ENCODE assay signal across 15 cellular contexts in genomic region chr22:42819412-42820069, GRCh38. TPM values are rescaled to one million over a fixed set of nuclear protein-coding genes. Genes with fewer than 3 reads are reported as not detected.
DNase-seq lines count a peak whose midpoint lies in the region; ATAC-seq and TF ChIP-seq lines count a peak whose summit lies in the region.
"Had no signal": no experiment of that assay in that cellular context is flagged by ENCODE, and none has a peak within 500 bp of the region (broad histone marks: within the 10 kb centered on the region; RNA-seq: fewer than 3 reads in every experiment).

No MANE protein-coding gene starts in this region.

- peaks cover 51% of the 10 kb centered on the region for H3K36me3 ChIP-seq in right atrium auricular region
- peaks cover 47% of the 10 kb centered on the region for H3K36me3 ChIP-seq in neutrophil
- peaks cover 0 to 34% of the 10 kb centered on the region in 2 donors for H3K36me3 ChIP-seq in vagina

- no peak for TF ChIP-seq POLR2A in vagina (IDR thresholded peaks at IDR 0.05)

- H3K9me3 ChIP-seq in right atrium auricular region (no peaks in the 10 kb centered on the region), neutrophil (no peaks in the 10 kb centered on the region), vagina (no peaks in the 10 kb centered on the region)

- H3K36me3 Mint-ChIP-seq in effector memory CD8-positive, alpha-beta T cell (ENCODE audit: insufficient read depth), result peaks cover 57% of the 10 kb centered on the region

- peak; percentile 18 for DNase-seq in right atrium auricular region (ENCODE audit: low spot score)
- DNase-seq in Right ventricle myocardium inferior (ENCODE audit: missing footprints), result no peak
- DNase-seq in effector memory CD8-positive, alpha-beta T cell, result no peak
- no peak for DNase-seq in vagina (ENCODE audit: extremely low spot score in 2 of 2)
- no peak for DNase-seq in stimulated activated CD4-positive, alpha-beta T cell treated with anti-CD3 and anti-CD28 coated beads, Interleukin-2, amount 100 ng/mL, for 24 hours
- DNase-seq in epidermal melanocyte (ENCODE audit: insufficient read length, low spot score), result no peak
- DNase-seq: activated CD4-positive, alpha-beta T cell treated with anti-CD3 and anti-CD28 coated beads, Interleukin-2, amount 50 U/mL, for 4 hours; amygdala; NCI-H187 treated with DMSO at 0.1 percent for 48 hours; stimulated activated CD4-positive, alpha-beta T cell treated with anti-CD3 and anti-CD28 coated beads, Interleukin-4, amount 100 ng/mL, for 24 hours; T-helper 17 cell had no signal

- no peak overlapping the region for H3K27ac ChIP-seq in right atrium auricular region
- H3K27ac ChIP-seq in neutrophil, result peak overlapping the region; percentile 16
- H3K27ac ChIP-seq in vagina, result peak overlapping the region; percentile 57

- H3K4me1 Mint-ChIP-seq in effector memory CD8-positive, alpha-beta T cell (ENCODE audit: low read depth in 2 of 2), result peaks cover 0 to 2% of the 10 kb centered on the region in 2 donors

- ATAC-seq in Right ventricle myocardium inferior (no peak), GM19328 (IDR thresholded peaks at IDR 0.05; ENCODE audit: unreplicated experiment) (no peak)
- ATAC-seq in effector memory CD8-positive, alpha-beta T cell (replicated peaks), result no peak
- ATAC-seq: T-helper 17 cell had no signal

- H3K27ac Mint-ChIP-seq in effector memory CD8-positive, alpha-beta T cell, result peak overlapping the region; percentile 41 to 49

- H3K4me1 ChIP-seq in right atrium auricular region, result peaks cover 0 to 8% of the 10 kb centered on the region in 2 donors
- H3K4me1 ChIP-seq in neutrophil (ENCODE audit: control insufficient read depth in 1 of 2, insufficient read depth in 1 of 2, low read depth in 1 of 2, low read length in 1 of 2), result peaks cover 0 to 8% of the 10 kb centered on the region in 2 experiments
- H3K4me1 ChIP-seq in vagina, result peaks cover 16% of the 10 kb centered on the region

- intact Hi-C loops in Right ventricle myocardium inferior (cut with DNase I) (loop anchor here (5.0 kb wide), 3 partner anchors 37 to 197 kb away; no protein-coding TSS in a partner anchor), vagina (cut with DNase I) (no loop called here)

- peaks cover 0 to 2% of the 10 kb centered on the region in 2 donors for H3K9me3 Mint-ChIP-seq in effector memory CD8-positive, alpha-beta T cell

- no peaks in the 10 kb centered on the region for H3K27me3 ChIP-seq in right atrium auricular region
- no peaks in the 10 kb centered on the region for H3K27me3 ChIP-seq in neutrophil
- H3K27me3 ChIP-seq in vagina, result no peaks in the 10 kb centered on the region

- no peaks in the 10 kb centered on the region for H3K27me3 Mint-ChIP-seq in effector memory CD8-positive, alpha-beta T cell
- H3K27me3 Mint-ChIP-seq: T-helper 17 cell had no signal

- TF ChIP-seq CTCF in right atrium auricular region (IDR thresholded peaks at IDR 0.05) (no peak), neutrophil (IDR thresholded peaks at IDR 0.05) (no peak), vagina (IDR thresholded peaks at IDR 0.05) (no peak)

- H3K4me3 Mint-ChIP-seq in effector memory CD8-positive, alpha-beta T cell, result no peak overlapping the region
- H3K4me3 Mint-ChIP-seq: T-helper 17 cell had no signal

- H3K4me3 ChIP-seq in right atrium auricular region (no peak overlapping the region), neutrophil (ENCODE audit: low read depth in 1 of 2, low read length in 1 of 2) (no peak overlapping the region), vagina (no peak overlapping the region)
- H3K4me3 ChIP-seq: lung, skin epidermis had no signal

RNA-seq across cellular contexts. Expression of gene ARFGAP3, which starts 37.5 kb away (rescaled TPM):
- total RNA-seq in right atrium auricular region (10 to 100 TPM; 27.4 to 29.6 TPM), Right ventricle myocardium inferior (22.3 TPM), vagina (28.0 TPM)

Comparison
In these comparisons a context has a peak if more than half of its experiments do, and no peak if none do; other contexts are left out.
1. H3K27ac ChIP-seq: peak in neutrophil (single experiment) and vagina (single experiment); none in right atrium auricular region (0 of 2).